15 cellular contexts compared by ENCODE assay signal in the genomic region with DNA sequence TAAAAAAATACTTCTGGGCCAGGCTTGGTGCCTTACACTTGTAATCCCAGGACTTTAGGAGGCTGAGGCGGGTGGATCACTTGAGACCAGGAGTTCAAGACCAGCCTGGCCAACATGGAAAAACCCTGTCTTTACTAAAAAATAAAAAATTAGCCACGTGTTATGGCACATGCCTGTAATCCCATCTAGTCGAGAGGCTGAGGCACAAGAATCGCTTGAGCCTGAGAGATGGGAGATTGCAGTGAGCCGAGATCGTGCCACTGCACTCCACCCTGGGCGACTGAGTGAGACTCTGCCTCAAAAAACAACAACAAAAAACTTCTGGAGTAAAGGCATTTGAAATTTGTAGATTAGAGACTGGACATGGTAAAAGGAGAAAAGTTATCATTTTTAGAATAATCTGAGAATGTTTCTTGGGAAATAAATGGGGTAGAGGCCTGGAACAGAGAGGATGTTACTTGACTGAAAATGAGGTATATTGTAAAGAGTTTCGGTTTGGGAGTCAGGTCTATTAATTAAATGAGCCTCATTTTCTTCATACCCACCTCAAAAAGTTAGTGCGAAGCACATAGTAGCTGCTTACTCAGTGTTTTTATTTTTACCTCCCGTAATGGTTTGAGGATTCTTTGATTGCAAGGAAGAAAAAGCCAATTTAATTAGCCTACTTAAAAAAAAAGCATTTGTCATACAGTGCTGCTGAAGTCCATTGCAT. TPM values are rescaled to one million over a fixed set of nuclear protein-coding genes. Genes with fewer than 3 reads are reported as not detected.
DNase-seq lines count a peak whose midpoint lies in the region; ATAC-seq and TF ChIP-seq lines count a peak whose summit lies in the region.
"Had no signal": no experiment of that assay in that cellular context is flagged by ENCODE, and none has a peak within 500 bp of the region (broad histone marks: within the 10 kb centered on the region; RNA-seq: fewer than 3 reads in every experiment).

No MANE protein-coding gene starts in this region.

- peaks cover 75% of the 10 kb centered on the region for H3K79me2 ChIP-seq in Karpas-422 (ENCODE audit: low read length)

- peak overlapping the region; percentile 32 for H3K27ac Mint-ChIP-seq in activated naive CD4-positive, alpha-beta T cell treated with anti-CD3 and anti-CD28 coated beads for 36 hours
- H3K27ac Mint-ChIP-seq in activated naive CD4-positive, alpha-beta T cell treated with anti-CD3 and anti-CD28 coated beads, Interleukin-2, amount 10 ng/mL, durations not matched to agents 7 days and 5 days, result no peak overlapping the region
- H3K27ac Mint-ChIP-seq in stimulated activated naive B cell treated with anti-CD40 and anti-IgM and Interleukin-4, amounts not matched to agents 10 μg/mL and 1 μg/mL and 100 μg/mL, for 72 hours, result peak overlapping the region; percentile 90

- H3K9ac ChIP-seq in Karpas-422 (ENCODE audit: low read length) (peak overlapping the region; percentile 93), adipocyte (ENCODE audit: low read length) (peak overlapping the region; percentile 92)

- no peaks in the 10 kb centered on the region for H3K27me3 ChIP-seq in Karpas-422 (ENCODE audit: low read length)
- no peaks in the 10 kb centered on the region for H3K27me3 ChIP-seq in adipocyte (replicated peaks; ENCODE audit: control insufficient read depth, insufficient read depth, low read length)

- CTCF ChIA-PET in activated naive CD4-positive, alpha-beta T cell treated with anti-CD3 and anti-CD28 coated beads for 36 hours (lab: Charles Lee), result no interaction called here
- CTCF ChIA-PET in activated naive CD4-positive, alpha-beta T cell treated with anti-CD3 and anti-CD28 coated beads, Interleukin-2, amount 10 ng/mL, durations not matched to agents 7 days and 5 days (lab: Charles Lee), result no interaction called here

- intact Hi-C loops in activated naive CD4-positive, alpha-beta T cell treated with anti-CD3 and anti-CD28 coated beads for 36 hours (cut with micrococcal nuclease), result loop anchor here (5.0 to 10.0 kb wide), 10 partner anchors 103 to 2000 kb away; partner anchors contain the start of genes DGKH, EPSTI1, FOXO1 and VWA8
- intact Hi-C loops in lower leg skin (cut with DNase I; ENCODE audit: low total_unique reads), result no loop called here

- H3K4me3 ChIP-seq in Karpas-422 (ENCODE audit: low read length), result peak overlapping the region; percentile 89
- no peak overlapping the region for H3K4me3 ChIP-seq in adipocyte (ENCODE audit: low read length)
- H3K4me3 ChIP-seq in lower leg skin (ENCODE audit: low read depth, poor library complexity, severe bottlenecking), result no peak overlapping the region
- H3K4me3 ChIP-seq: mucosa of descending colon, psoas muscle had no signal

- no peak for DNase-seq in activated naive CD4-positive, alpha-beta T cell treated with anti-CD3 and anti-CD28 coated beads for 36 hours
- DNase-seq in activated naive CD4-positive, alpha-beta T cell treated with anti-CD3 and anti-CD28 coated beads, Interleukin-2, amount 10 ng/mL, durations not matched to agents 7 days and 5 days, result no peak
- peak; percentile 75 for DNase-seq in Karpas-422
- DNase-seq in adipocyte (ENCODE audit: low read depth), result no peak
- no peak for DNase-seq in stimulated activated naive B cell treated with anti-CD40 and anti-IgM and Interleukin-4, amounts not matched to agents 10 μg/mL and 1 μg/mL and 100 μg/mL, for 72 hours
- DNase-seq in NCI-H2029 (lab: John Stamatoyannopoulos, UW), result no peak
- DNase-seq in lower leg skin (ENCODE audit: low spot score in 2 of 2), result no peak
- DNase-seq: DMS53; effector CD4-positive, alpha-beta T cell; foreskin fibroblast; PC-3; psoas muscle; stimulated activated CD4-positive, alpha-beta T cell treated with anti-CD3 and anti-CD28 coated beads, Interleukin-1b, Interleukin-23, amount 100 ng/mL, for 48 hours had no signal

- 76 to 79% methylated on average over 10 of the region's 10 CpGs for WGBS in lower leg skin, 2 donors

- H3K36me3 Mint-ChIP-seq in activated naive CD4-positive, alpha-beta T cell treated with anti-CD3 and anti-CD28 coated beads for 36 hours (ENCODE audit: low read depth), result no peaks in the 10 kb centered on the region
- peaks cover 23% of the 10 kb centered on the region for H3K36me3 Mint-ChIP-seq in activated naive CD4-positive, alpha-beta T cell treated with anti-CD3 and anti-CD28 coated beads, Interleukin-2, amount 10 ng/mL, durations not matched to agents 7 days and 5 days
- peaks cover 17 to 31% of the 10 kb centered on the region in 2 donors for H3K36me3 Mint-ChIP-seq in stimulated activated naive B cell treated with anti-CD40 and anti-IgM and Interleukin-4, amounts not matched to agents 10 μg/mL and 1 μg/mL and 100 μg/mL, for 72 hours

- no peak overlapping the region for H2AFZ ChIP-seq in Karpas-422 (ENCODE audit: low read length)

- no peak for ATAC-seq in stimulated activated naive B cell treated with anti-CD40 and anti-IgM and Interleukin-4, amounts not matched to agents 10 μg/mL and 1 μg/mL and 100 μg/mL, for 72 hours (replicated peaks)
- no peak for ATAC-seq in GM18520 (IDR thresholded peaks at IDR 0.05; ENCODE audit: unreplicated experiment)
- ATAC-seq: mucosa of descending colon, PC-3, psoas muscle had no signal

- TF ChIP-seq CTCF in lower leg skin (IDR thresholded peaks at IDR 0.05), result no peak

- H3K9me3 ChIP-seq in Karpas-422 (ENCODE audit: low read length), result no peaks in the 10 kb centered on the region
- no peaks in the 10 kb centered on the region for H3K9me3 ChIP-seq in adipocyte (ENCODE audit: control insufficient read depth, low read length)
- H3K9me3 ChIP-seq: mucosa of descending colon, psoas muscle had no signal

- H3K4me1 Mint-ChIP-seq in activated naive CD4-positive, alpha-beta T cell treated with anti-CD3 and anti-CD28 coated beads for 36 hours (ENCODE audit: low read depth), result peaks cover 50% of the 10 kb centered on the region
- H3K4me1 Mint-ChIP-seq in activated naive CD4-positive, alpha-beta T cell treated with anti-CD3 and anti-CD28 coated beads, Interleukin-2, amount 10 ng/mL, durations not matched to agents 7 days and 5 days, result peaks cover 66% of the 10 kb centered on the region
- H3K4me1 Mint-ChIP-seq in stimulated activated naive B cell treated with anti-CD40 and anti-IgM and Interleukin-4, amounts not matched to agents 10 μg/mL and 1 μg/mL and 100 μg/mL, for 72 hours, result peaks cover 33 to 55% of the 10 kb centered on the region in 2 donors

- peak overlapping the region; percentile 91 for H3K4me2 ChIP-seq in Karpas-422 (ENCODE audit: low read depth, low read length, poor library complexity, severe bottlenecking)

- H3K4me3 Mint-ChIP-seq in activated naive CD4-positive, alpha-beta T cell treated with anti-CD3 and anti-CD28 coated beads for 36 hours, result peak overlapping the region; percentile 50
- H3K4me3 Mint-ChIP-seq in activated naive CD4-positive, alpha-beta T cell treated with anti-CD3 and anti-CD28 coated beads, Interleukin-2, amount 10 ng/mL, durations not matched to agents 7 days and 5 days, result no peak overlapping the region
- peak overlapping the region; percentile 52 to 62 for H3K4me3 Mint-ChIP-seq in stimulated activated naive B cell treated with anti-CD40 and anti-IgM and Interleukin-4, amounts not matched to agents 10 μg/mL and 1 μg/mL and 100 μg/mL, for 72 hours

- H3K27me3 Mint-ChIP-seq in activated naive CD4-positive, alpha-beta T cell treated with anti-CD3 and anti-CD28 coated beads for 36 hours (ENCODE audit: low read depth), result no peaks in the 10 kb centered on the region
- peaks cover 4% of the 10 kb centered on the region for H3K27me3 Mint-ChIP-seq in activated naive CD4-positive, alpha-beta T cell treated with anti-CD3 and anti-CD28 coated beads, Interleukin-2, amount 10 ng/mL, durations not matched to agents 7 days and 5 days
- no peaks in the 10 kb centered on the region for H3K27me3 Mint-ChIP-seq in stimulated activated naive B cell treated with anti-CD40 and anti-IgM and Interleukin-4, amounts not matched to agents 10 μg/mL and 1 μg/mL and 100 μg/mL, for 72 hours

- H3K9me2 ChIP-seq in Karpas-422 (replicated peaks; ENCODE audit: insufficient read depth, low read length), result no peaks in the 10 kb centered on the region

- H3K36me3 ChIP-seq in Karpas-422 (ENCODE audit: insufficient read depth, low read length) (peaks cover 19% of the 10 kb centered on the region), adipocyte (ENCODE audit: control insufficient read depth, insufficient read depth, low read length, severe bottlenecking) (no peaks in the 10 kb centered on the region)

- H3K4me1 ChIP-seq in Karpas-422 (ENCODE audit: low read length) (peaks cover 75% of the 10 kb centered on the region), adipocyte (ENCODE audit: control insufficient read depth, insufficient read depth, low read length) (peaks cover 38% of the 10 kb centered on the region)

- no peak for TF ChIP-seq POLR2A in lower leg skin (IDR thresholded peaks at IDR 0.05)

- H3K9me3 Mint-ChIP-seq in activated naive CD4-positive, alpha-beta T cell treated with anti-CD3 and anti-CD28 coated beads for 36 hours, result no peaks in the 10 kb centered on the region
- H3K9me3 Mint-ChIP-seq in activated naive CD4-positive, alpha-beta T cell treated with anti-CD3 and anti-CD28 coated beads, Interleukin-2, amount 10 ng/mL, durations not matched to agents 7 days and 5 days, result peaks cover 4% of the 10 kb centered on the region
- peaks cover 10 to 14% of the 10 kb centered on the region in 2 donors for H3K9me3 Mint-ChIP-seq in stimulated activated naive B cell treated with anti-CD40 and anti-IgM and Interleukin-4, amounts not matched to agents 10 μg/mL and 1 μg/mL and 100 μg/mL, for 72 hours

- no peaks in the 10 kb centered on the region for H4K20me1 ChIP-seq in Karpas-422 (ENCODE audit: insufficient read depth, low read depth, low read length)

- H3K27ac ChIP-seq in Karpas-422 (ENCODE audit: low read length), result peak overlapping the region; percentile 91
- H3K27ac ChIP-seq: psoas muscle had no signal

RNA-seq across cellular contexts. Expression of gene AKAP11, which starts 2.6 kb away (rescaled TPM):
- total RNA-seq in activated naive CD4-positive, alpha-beta T cell treated with anti-CD3 and anti-CD28 coated beads for 36 hours, result 10 to 100 TPM; 24.2 to 25.0 TPM
- total RNA-seq in Karpas-422 (2014; rRNA removed; shearing (Covaris generic); ENCODE audit: low replicate concordance), result 30.1 and 64.7 TPM in 2 replicates
- 10 to 100 TPM; 15.8 to 19.6 (median 17.9) TPM for total RNA-seq in lower leg skin
